In genomic region chr19:40513741-40514315, GRCh38 we compare ENCODE assay signal across 22 cellular contexts. TPM values are rescaled to one million over a fixed set of nuclear protein-coding genes. Genes with fewer than 3 reads are reported as not detected.
"Had no signal": no experiment of that assay in that cellular context is flagged by ENCODE, and none has a peak within 500 bp of the region (broad histone marks: within the 10 kb centered on the region; RNA-seq: fewer than 3 reads in every experiment).

No MANE protein-coding gene starts in this region.

- H2AFZ ChIP-seq: hepatocyte had no signal

- H3K4me3 ChIP-seq: colonic mucosa, hepatocyte, thyroid gland, upper lobe of left lung, vagina had no signal

- ATAC-seq: right cardiac atrium, T-cell had no signal

- DNase-seq: activated CD4-positive, alpha-beta memory T cell treated with anti-CD3 and anti-CD28 coated beads for 36 hours; activated CD4-positive, alpha-beta T cell treated with anti-CD3 and anti-CD28 coated beads for 48 hours; activated CD4-positive, CD25-positive, alpha-beta regulatory T cell; activated CD8-positive, alpha-beta memory T cell treated with anti-CD3 and anti-CD28 coated beads, Interleukin-2, amount 50 U/mL, for 4 hours; activated T-cell treated with anti-CD3 and anti-CD28 coated beads, Interleukin-2, amount 50 U/mL, for 1 hour; cerebellar nuclear complex; colonic mucosa; effector CD8-positive, alpha-beta T cell; islet precursor cell; left ventricle myocardium inferior; occipital lobe; right cardiac atrium; stimulated activated CD4-positive, alpha-beta T cell treated with anti-CD3 and anti-CD28 coated beads, Interleukin-2, amount 100 ng/mL, for 48 hours; stomach; T-cell; thyroid gland had no signal

- H3K27ac Mint-ChIP-seq: activated CD4-positive, alpha-beta memory T cell treated with anti-CD3 and anti-CD28 coated beads for 36 hours; activated T-helper 2 cell treated with anti-CD3 and anti-CD28 coated beads, Interferon-gamma antibody, Interleukin-2, Interleukin-4, amounts not matched to agents 10 μg/mL and 5 μg/mL and 100 μg/mL, durations not matched to agents 14 hours and 24 hours and 36 hours; T-cell; T-helper 2 cell treated with Interferon-gamma antibody and Interleukin-4, amounts not matched to agents 5 μg/mL and 100 μg/mL, for 36 hours had no signal

- H3K27ac ChIP-seq: colonic mucosa, hepatocyte, left ventricle myocardium inferior, stomach, thyroid gland, upper lobe of left lung, vagina had no signal

- H3K36me3 Mint-ChIP-seq: activated CD4-positive, alpha-beta memory T cell treated with anti-CD3 and anti-CD28 coated beads for 36 hours; T-cell had no signal

- H3K4me1 ChIP-seq: colonic mucosa, vagina had no signal

- H3K4me3 Mint-ChIP-seq: activated CD4-positive, alpha-beta memory T cell treated with anti-CD3 and anti-CD28 coated beads for 36 hours; T-helper 2 cell treated with Interferon-gamma antibody and Interleukin-4, amounts not matched to agents 5 μg/mL and 100 μg/mL, for 36 hours had no signal

- H3K9me3 Mint-ChIP-seq: activated CD4-positive, alpha-beta memory T cell treated with anti-CD3 and anti-CD28 coated beads for 36 hours; activated T-helper 2 cell treated with anti-CD3 and anti-CD28 coated beads, Interferon-gamma antibody, Interleukin-2, Interleukin-4, amounts not matched to agents 10 μg/mL and 5 μg/mL and 100 μg/mL, durations not matched to agents 14 hours and 24 hours and 36 hours; T-cell; T-helper 2 cell treated with Interferon-gamma antibody and Interleukin-4, amounts not matched to agents 5 μg/mL and 100 μg/mL, for 36 hours had no signal

- H3K27me3 ChIP-seq: thyroid gland had no signal

- H3K9me3 ChIP-seq: colonic mucosa, left ventricle myocardium inferior, stomach, thyroid gland, upper lobe of left lung, vagina had no signal

- H3K79me2 ChIP-seq: hepatocyte had no signal

- H3K36me3 ChIP-seq: colonic mucosa, left ventricle myocardium inferior, stomach, thyroid gland, upper lobe of left lung, vagina had no signal

RNA-seq across cellular contexts. Expression of gene SPTBN4, which starts 47.0 kb away (rescaled TPM):
- total RNA-seq: lung microvascular endothelial cell had no signal
